ENCODE assay signal across 2 cellular contexts in the genomic region with DNA sequence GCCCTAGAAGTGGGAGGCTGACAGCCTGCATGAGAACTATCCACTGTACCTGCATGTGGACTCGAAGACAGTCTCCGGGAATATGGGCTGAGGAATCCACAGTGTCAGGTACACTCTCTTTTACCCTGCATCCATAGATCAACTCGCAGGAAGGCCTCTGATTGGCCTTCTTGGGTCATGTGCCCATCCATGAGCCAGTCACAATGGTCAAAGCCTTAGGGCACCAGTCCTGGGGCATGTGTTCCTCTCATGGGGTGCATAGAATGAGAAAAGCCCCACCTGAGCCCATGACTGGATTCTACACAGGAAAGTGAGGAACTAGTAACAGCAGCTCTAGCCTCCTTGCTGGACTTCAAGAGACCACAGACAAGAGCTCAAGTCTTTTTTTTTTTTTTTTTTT.
TF ChIP-seq lines count a peak whose summit lies in the region.

No MANE protein-coding gene starts in this region.

TF ChIP-seq in SK-N-SH, 30 proteins besides CTCF, POLR2A, EP300 and RAD21 (continued from another document):
- TF ChIP-seq FOSL2 (IDR thresholded peaks at IDR 0.05; ENCODE audit: borderline replicate concordance, low read depth) = no peak
- no peak for TF ChIP-seq RCOR1 (IDR thresholded peaks at IDR 0.05; ENCODE audit: low read length)
- no peak for TF ChIP-seq SIN3A (IDR thresholded peaks at IDR 0.05; ENCODE audit: borderline replicate concordance, low read depth, low read length)
- TF ChIP-seq JUND (IDR thresholded peaks at IDR 0.05) = no peak

TF ChIP-seq in SK-N-SH treated with all-trans-retinoic acid at 6 μM for 48 hours, 23 proteins besides CTCF, POLR2A, EP300 and RAD21 (continued from another document):
- TF ChIP-seq, protein P1, sequence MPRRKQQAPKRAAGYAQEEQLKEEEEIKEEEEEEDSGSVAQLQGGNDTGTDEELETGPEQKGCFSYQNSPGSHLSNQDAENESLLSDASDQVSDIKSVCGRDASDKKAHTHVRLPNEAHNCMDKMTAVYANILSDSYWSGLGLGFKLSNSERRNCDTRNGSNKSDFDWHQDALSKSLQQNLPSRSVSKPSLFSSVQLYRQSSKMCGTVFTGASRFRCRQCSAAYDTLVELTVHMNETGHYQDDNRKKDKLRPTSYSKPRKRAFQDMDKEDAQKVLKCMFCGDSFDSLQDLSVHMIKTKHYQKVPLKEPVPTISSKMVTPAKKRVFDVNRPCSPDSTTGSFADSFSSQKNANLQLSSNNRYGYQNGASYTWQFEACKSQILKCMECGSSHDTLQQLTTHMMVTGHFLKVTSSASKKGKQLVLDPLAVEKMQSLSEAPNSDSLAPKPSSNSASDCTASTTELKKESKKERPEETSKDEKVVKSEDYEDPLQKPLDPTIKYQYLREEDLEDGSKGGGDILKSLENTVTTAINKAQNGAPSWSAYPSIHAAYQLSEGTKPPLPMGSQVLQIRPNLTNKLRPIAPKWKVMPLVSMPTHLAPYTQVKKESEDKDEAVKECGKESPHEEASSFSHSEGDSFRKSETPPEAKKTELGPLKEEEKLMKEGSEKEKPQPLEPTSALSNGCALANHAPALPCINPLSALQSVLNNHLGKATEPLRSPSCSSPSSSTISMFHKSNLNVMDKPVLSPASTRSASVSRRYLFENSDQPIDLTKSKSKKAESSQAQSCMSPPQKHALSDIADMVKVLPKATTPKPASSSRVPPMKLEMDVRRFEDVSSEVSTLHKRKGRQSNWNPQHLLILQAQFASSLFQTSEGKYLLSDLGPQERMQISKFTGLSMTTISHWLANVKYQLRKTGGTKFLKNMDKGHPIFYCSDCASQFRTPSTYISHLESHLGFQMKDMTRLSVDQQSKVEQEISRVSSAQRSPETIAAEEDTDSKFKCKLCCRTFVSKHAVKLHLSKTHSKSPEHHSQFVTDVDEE (CRISPR knock-in tag; IDR thresholded peaks at IDR 0.05) = no peak
- no peak for TF ChIP-seq ZNF8 (CRISPR knock-in tag; IDR thresholded peaks at IDR 0.05)
- no peak for TF ChIP-seq CSDC2 (CRISPR knock-in tag; IDR thresholded peaks at IDR 0.05)
- no peak for TF ChIP-seq ZC3H10 (CRISPR knock-in tag; IDR thresholded peaks at IDR 0.05)
- TF ChIP-seq, protein P2, sequence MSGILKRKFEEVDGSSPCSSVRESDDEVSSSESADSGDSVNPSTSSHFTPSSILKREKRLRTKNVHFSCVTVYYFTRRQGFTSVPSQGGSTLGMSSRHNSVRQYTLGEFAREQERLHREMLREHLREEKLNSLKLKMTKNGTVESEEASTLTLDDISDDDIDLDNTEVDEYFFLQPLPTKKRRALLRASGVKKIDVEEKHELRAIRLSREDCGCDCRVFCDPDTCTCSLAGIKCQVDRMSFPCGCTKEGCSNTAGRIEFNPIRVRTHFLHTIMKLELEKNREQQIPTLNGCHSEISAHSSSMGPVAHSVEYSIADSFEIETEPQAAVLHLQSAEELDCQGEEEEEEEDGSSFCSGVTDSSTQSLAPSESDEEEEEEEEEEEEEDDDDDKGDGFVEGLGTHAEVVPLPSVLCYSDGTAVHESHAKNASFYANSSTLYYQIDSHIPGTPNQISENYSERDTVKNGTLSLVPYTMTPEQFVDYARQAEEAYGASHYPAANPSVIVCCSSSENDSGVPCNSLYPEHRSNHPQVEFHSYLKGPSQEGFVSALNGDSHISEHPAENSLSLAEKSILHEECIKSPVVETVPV (CRISPR knock-in tag; IDR thresholded peaks at IDR 0.05) = no peak
- no peak for TF ChIP-seq TCF4 (CRISPR knock-in tag; IDR thresholded peaks at IDR 0.05; ENCODE audit: borderline replicate concordance)
- TF ChIP-seq, protein P3, sequence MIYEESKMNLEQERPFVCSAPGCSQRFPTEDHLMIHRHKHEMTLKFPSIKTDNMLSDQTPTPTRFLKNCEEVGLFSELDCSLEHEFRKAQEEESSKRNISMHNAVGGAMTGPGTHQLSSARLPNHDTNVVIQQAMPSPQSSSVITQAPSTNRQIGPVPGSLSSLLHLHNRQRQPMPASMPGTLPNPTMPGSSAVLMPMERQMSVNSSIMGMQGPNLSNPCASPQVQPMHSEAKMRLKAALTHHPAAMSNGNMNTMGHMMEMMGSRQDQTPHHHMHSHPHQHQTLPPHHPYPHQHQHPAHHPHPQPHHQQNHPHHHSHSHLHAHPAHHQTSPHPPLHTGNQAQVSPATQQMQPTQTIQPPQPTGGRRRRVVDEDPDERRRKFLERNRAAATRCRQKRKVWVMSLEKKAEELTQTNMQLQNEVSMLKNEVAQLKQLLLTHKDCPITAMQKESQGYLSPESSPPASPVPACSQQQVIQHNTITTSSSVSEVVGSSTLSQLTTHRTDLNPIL (CRISPR knock-in tag; IDR thresholded peaks at IDR 0.05; ENCODE audit: low read depth) = no peak
